Comparison of ENCODE assay signal across 1 cellular context in genomic region chr20:33662172-33662571, GRCh38.
TF ChIP-seq lines count a peak whose summit lies in the region.

Gene C20orf144 (plus strand): TSS chr20:33662327. CDS start chr20:33662346, 19 bp downstream.

TF ChIP-seq in HepG2, 621 proteins besides CTCF, POLR2A, EP300 and RAD21 (continued from another document):
- TF ChIP-seq DZIP1 (CRISPR knock-in tag; IDR thresholded peaks at IDR 0.05) (no peak), ZNF451 (CRISPR knock-in tag; IDR thresholded peaks at IDR 0.05) (no peak), ZNF883 (CRISPR knock-in tag; IDR thresholded peaks at IDR 0.05; ENCODE audit: not compliant biosample characterization) (peak; percentile 59), XBP1 (CRISPR knock-in tag; IDR thresholded peaks at IDR 0.05) (no peak), BCL3 (CRISPR knock-in tag; IDR thresholded peaks at IDR 0.05) (0 out of 2 replicates have a peak, but pooled peaks have one; percentile 39), ZBTB8A (CRISPR knock-in tag; IDR thresholded peaks at IDR 0.05; ENCODE audit: borderline replicate concordance, low read depth) (no peak), ZNF598 (CRISPR knock-in tag; IDR thresholded peaks at IDR 0.05; ENCODE audit: borderline replicate concordance) (0 out of 2 replicates have a peak, but pooled peaks have one; percentile 27), SNAPC5 (CRISPR knock-in tag; IDR thresholded peaks at IDR 0.05; ENCODE audit: borderline replicate concordance) (no peak), IKZF4 (CRISPR knock-in tag; IDR thresholded peaks at IDR 0.05; ENCODE audit: borderline replicate concordance, low read depth, not compliant biosample characterization) (peak; percentile 31), ZNF274 (CRISPR knock-in tag; IDR thresholded peaks at IDR 0.05) (peak; percentile 56; the same call in 1 of the 2 replicates), POLR2AphosphoS5 (IDR thresholded peaks at IDR 0.05; ENCODE audit: low read depth, low read length) (0 out of 2 replicates have a peak, but pooled peaks have one; percentile 18), ZIK1 (CRISPR knock-in tag; IDR thresholded peaks at IDR 0.05; ENCODE audit: borderline replicate concordance, low read depth) (0 out of 2 replicates have a peak, but pooled peaks have one; percentile 10), ZNF652 (CRISPR knock-in tag; IDR thresholded peaks at IDR 0.05; ENCODE audit: borderline replicate concordance, low read depth) (no peak), AGO2 (optimal IDR thresholded peaks at IDR 0.05; ENCODE audit: low read depth, low read length) (peak; percentile 49), AKAP8 (CRISPR knock-in tag; IDR thresholded peaks at IDR 0.05) (peak; percentile 18), CREB1 (IDR thresholded peaks at IDR 0.05) (no peak), CREB1 (CRISPR knock-in tag; IDR thresholded peaks at IDR 0.05) (no peak), ZNF556 (CRISPR knock-in tag; IDR thresholded peaks at IDR 0.05; ENCODE audit: borderline replicate concordance) (0 out of 2 replicates have a peak, but pooled peaks have one; percentile 49)
- TF ChIP-seq, protein P1, sequence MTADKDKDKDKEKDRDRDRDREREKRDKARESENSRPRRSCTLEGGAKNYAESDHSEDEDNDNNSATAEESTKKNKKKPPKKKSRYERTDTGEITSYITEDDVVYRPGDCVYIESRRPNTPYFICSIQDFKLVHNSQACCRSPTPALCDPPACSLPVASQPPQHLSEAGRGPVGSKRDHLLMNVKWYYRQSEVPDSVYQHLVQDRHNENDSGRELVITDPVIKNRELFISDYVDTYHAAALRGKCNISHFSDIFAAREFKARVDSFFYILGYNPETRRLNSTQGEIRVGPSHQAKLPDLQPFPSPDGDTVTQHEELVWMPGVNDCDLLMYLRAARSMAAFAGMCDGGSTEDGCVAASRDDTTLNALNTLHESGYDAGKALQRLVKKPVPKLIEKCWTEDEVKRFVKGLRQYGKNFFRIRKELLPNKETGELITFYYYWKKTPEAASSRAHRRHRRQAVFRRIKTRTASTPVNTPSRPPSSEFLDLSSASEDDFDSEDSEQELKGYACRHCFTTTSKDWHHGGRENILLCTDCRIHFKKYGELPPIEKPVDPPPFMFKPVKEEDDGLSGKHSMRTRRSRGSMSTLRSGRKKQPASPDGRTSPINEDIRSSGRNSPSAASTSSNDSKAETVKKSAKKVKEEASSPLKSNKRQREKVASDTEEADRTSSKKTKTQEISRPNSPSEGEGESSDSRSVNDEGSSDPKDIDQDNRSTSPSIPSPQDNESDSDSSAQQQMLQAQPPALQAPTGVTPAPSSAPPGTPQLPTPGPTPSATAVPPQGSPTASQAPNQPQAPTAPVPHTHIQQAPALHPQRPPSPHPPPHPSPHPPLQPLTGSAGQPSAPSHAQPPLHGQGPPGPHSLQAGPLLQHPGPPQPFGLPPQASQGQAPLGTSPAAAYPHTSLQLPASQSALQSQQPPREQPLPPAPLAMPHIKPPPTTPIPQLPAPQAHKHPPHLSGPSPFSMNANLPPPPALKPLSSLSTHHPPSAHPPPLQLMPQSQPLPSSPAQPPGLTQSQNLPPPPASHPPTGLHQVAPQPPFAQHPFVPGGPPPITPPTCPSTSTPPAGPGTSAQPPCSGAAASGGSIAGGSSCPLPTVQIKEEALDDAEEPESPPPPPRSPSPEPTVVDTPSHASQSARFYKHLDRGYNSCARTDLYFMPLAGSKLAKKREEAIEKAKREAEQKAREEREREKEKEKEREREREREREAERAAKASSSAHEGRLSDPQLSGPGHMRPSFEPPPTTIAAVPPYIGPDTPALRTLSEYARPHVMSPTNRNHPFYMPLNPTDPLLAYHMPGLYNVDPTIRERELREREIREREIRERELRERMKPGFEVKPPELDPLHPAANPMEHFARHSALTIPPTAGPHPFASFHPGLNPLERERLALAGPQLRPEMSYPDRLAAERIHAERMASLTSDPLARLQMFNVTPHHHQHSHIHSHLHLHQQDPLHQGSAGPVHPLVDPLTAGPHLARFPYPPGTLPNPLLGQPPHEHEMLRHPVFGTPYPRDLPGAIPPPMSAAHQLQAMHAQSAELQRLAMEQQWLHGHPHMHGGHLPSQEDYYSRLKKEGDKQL (CRISPR knock-in tag; IDR thresholded peaks at IDR 0.05; ENCODE audit: low read depth) = no peak
- TF ChIP-seq, protein P2, sequence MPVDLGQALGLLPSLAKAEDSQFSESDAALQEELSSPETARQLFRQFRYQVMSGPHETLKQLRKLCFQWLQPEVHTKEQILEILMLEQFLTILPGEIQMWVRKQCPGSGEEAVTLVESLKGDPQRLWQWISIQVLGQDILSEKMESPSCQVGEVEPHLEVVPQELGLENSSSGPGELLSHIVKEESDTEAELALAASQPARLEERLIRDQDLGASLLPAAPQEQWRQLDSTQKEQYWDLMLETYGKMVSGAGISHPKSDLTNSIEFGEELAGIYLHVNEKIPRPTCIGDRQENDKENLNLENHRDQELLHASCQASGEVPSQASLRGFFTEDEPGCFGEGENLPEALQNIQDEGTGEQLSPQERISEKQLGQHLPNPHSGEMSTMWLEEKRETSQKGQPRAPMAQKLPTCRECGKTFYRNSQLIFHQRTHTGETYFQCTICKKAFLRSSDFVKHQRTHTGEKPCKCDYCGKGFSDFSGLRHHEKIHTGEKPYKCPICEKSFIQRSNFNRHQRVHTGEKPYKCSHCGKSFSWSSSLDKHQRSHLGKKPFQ (CRISPR knock-in tag; IDR thresholded peaks at IDR 0.05; ENCODE audit: insufficient replicate concordance) = peak; percentile 6
- TF ChIP-seq, protein P3, sequence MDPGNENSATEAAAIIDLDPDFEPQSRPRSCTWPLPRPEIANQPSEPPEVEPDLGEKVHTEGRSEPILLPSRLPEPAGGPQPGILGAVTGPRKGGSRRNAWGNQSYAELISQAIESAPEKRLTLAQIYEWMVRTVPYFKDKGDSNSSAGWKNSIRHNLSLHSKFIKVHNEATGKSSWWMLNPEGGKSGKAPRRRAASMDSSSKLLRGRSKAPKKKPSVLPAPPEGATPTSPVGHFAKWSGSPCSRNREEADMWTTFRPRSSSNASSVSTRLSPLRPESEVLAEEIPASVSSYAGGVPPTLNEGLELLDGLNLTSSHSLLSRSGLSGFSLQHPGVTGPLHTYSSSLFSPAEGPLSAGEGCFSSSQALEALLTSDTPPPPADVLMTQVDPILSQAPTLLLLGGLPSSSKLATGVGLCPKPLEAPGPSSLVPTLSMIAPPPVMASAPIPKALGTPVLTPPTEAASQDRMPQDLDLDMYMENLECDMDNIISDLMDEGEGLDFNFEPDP (CRISPR knock-in tag; conservative IDR thresholded peaks at IDR 0.05) = no peak
- TF ChIP-seq, protein P4, sequence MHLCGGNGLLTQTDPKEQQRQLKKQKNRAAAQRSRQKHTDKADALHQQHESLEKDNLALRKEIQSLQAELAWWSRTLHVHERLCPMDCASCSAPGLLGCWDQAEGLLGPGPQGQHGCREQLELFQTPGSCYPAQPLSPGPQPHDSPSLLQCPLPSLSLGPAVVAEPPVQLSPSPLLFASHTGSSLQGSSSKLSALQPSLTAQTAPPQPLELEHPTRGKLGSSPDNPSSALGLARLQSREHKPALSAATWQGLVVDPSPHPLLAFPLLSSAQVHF (CRISPR knock-in tag; IDR thresholded peaks at IDR 0.05) = no peak
- TF ChIP-seq, protein P5, sequence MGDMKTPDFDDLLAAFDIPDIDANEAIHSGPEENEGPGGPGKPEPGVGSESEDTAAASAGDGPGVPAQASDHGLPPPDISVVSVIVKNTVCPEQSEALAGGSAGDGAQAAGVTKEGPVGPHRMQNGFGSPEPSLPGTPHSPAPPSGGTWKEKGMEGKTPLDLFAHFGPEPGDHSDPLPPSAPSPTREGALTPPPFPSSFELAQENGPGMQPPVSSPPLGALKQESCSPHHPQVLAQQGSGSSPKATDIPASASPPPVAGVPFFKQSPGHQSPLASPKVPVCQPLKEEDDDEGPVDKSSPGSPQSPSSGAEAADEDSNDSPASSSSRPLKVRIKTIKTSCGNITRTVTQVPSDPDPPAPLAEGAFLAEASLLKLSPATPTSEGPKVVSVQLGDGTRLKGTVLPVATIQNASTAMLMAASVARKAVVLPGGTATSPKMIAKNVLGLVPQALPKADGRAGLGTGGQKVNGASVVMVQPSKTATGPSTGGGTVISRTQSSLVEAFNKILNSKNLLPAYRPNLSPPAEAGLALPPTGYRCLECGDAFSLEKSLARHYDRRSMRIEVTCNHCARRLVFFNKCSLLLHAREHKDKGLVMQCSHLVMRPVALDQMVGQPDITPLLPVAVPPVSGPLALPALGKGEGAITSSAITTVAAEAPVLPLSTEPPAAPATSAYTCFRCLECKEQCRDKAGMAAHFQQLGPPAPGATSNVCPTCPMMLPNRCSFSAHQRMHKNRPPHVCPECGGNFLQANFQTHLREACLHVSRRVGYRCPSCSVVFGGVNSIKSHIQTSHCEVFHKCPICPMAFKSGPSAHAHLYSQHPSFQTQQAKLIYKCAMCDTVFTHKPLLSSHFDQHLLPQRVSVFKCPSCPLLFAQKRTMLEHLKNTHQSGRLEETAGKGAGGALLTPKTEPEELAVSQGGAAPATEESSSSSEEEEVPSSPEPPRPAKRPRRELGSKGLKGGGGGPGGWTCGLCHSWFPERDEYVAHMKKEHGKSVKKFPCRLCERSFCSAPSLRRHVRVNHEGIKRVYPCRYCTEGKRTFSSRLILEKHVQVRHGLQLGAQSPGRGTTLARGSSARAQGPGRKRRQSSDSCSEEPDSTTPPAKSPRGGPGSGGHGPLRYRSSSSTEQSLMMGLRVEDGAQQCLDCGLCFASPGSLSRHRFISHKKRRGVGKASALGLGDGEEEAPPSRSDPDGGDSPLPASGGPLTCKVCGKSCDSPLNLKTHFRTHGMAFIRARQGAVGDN (CRISPR knock-in tag; IDR thresholded peaks at IDR 0.05) = peak; percentile 19; the same call in 1 of the 2 replicates
- TF ChIP-seq, protein P6, sequence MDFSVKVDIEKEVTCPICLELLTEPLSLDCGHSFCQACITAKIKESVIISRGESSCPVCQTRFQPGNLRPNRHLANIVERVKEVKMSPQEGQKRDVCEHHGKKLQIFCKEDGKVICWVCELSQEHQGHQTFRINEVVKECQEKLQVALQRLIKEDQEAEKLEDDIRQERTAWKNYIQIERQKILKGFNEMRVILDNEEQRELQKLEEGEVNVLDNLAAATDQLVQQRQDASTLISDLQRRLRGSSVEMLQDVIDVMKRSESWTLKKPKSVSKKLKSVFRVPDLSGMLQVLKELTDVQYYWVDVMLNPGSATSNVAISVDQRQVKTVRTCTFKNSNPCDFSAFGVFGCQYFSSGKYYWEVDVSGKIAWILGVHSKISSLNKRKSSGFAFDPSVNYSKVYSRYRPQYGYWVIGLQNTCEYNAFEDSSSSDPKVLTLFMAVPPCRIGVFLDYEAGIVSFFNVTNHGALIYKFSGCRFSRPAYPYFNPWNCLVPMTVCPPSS (IDR thresholded peaks at IDR 0.05) = no peak
- TF ChIP-seq, protein P7, sequence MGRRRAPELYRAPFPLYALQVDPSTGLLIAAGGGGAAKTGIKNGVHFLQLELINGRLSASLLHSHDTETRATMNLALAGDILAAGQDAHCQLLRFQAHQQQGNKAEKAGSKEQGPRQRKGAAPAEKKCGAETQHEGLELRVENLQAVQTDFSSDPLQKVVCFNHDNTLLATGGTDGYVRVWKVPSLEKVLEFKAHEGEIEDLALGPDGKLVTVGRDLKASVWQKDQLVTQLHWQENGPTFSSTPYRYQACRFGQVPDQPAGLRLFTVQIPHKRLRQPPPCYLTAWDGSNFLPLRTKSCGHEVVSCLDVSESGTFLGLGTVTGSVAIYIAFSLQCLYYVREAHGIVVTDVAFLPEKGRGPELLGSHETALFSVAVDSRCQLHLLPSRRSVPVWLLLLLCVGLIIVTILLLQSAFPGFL (CRISPR knock-in tag; IDR thresholded peaks at IDR 0.05) = no peak
